Comparison of ENCODE assay signal across 26 cellular contexts in genomic region chr10:27276581-27276980, GRCh38.
"Had no signal": no experiment of that assay in that cellular context is flagged by ENCODE, and none has a peak within 500 bp of the region (broad histone marks: within the 10 kb centered on the region; RNA-seq: fewer than 3 reads in every experiment).

No MANE protein-coding gene starts in this region.

- ATAC-seq: stimulated activated effector memory CD8-positive, alpha-beta T cell treated with anti-CD3 and anti-CD28 coated beads, Interleukin-12 subunit alpha, Interleukin-12 subunit beta, amount 100 ng/mL, for 72 hours; stimulated activated memory B cell treated with anti-CD40 and anti-IgM and Interleukin-4, amounts not matched to agents 10 μg/mL and 1 μg/mL and 100 μg/mL, for 72 hours; stimulated activated naive B cell treated with anti-CD40 and anti-IgM and Interleukin-4, amounts not matched to agents 10 μg/mL and 1 μg/mL and 100 μg/mL, for 72 hours; stimulated activated naive CD8-positive, alpha-beta T cell treated with anti-CD3 and anti-CD28 coated beads, Interleukin-15, amount 100 ng/mL, for 72 hours; stimulated activated naive CD8-positive, alpha-beta T cell treated with anti-CD3 and anti-CD28 coated beads, Interleukin-15, Interleukin-2, amounts not matched to agents 100 U/mL and 50 U/mL, for 24 hours; upper lobe of right lung had no signal

- H3K27ac ChIP-seq: stomach, suprapubic skin, testis, thoracic aorta, thyroid gland, tibial artery, tibial nerve, transverse colon, upper lobe of left lung, upper lobe of right lung, uterus, vagina had no signal

- H3K4me1 ChIP-seq: stomach, suprapubic skin, testis, thyroid gland, tibial artery, tibial nerve, transverse colon, upper lobe of left lung, upper lobe of right lung, uterus, vagina had no signal

- H3K9me3 ChIP-seq: stomach, testis, thyroid gland, tibial artery, upper lobe of left lung, upper lobe of right lung, uterus had no signal

- H3K36me3 ChIP-seq: stomach, suprapubic skin, thoracic aorta, thyroid gland, tibial artery, tibial nerve, transverse colon, upper lobe of left lung, upper lobe of right lung, uterus, vagina had no signal

- H3K4me3 ChIP-seq: stomach, suprapubic skin, testis, thoracic aorta, thyroid gland, tibial artery, tibial nerve, transverse colon, upper lobe of left lung, upper lobe of right lung, uterus, vagina had no signal

- DNase-seq: stimulated activated CD4-positive, alpha-beta T cell treated with anti-CD3 and anti-CD28 coated beads, Interleukin-2, amount 100 ng/mL, for 48 hours; stimulated activated CD4-positive, alpha-beta T cell treated with anti-CD3 and anti-CD28 coated beads, Interleukin-4, amount 100 ng/mL, for 1 hour; stimulated activated CD4-positive, alpha-beta T cell treated with anti-CD3 and anti-CD28 coated beads, Interleukin-4, amount 100 ng/mL, for 24 hours; stimulated activated CD4-positive, alpha-beta T cell treated with anti-CD3 and anti-CD28 coated beads, Interleukin-4, amount 100 ng/mL, for 4 hours; stimulated activated CD8-positive, alpha-beta memory T cell treated with anti-CD3 and anti-CD28 coated beads, Interleukin-4, amount 100 ng/mL, for 48 hours; stimulated activated naive B cell treated with anti-CD40 and anti-IgM and Interleukin-4, amounts not matched to agents 10 μg/mL and 1 μg/mL and 100 μg/mL, for 72 hours; stimulated activated naive CD4-positive, alpha-beta T cell treated with Interleukin-2 at 50 U/mL for 16 hours; stimulated activated naive CD8-positive, alpha-beta T cell treated with anti-CD3 and anti-CD28 coated beads, Interleukin-15, amount 100 ng/mL, for 72 hours; stimulated activated naive CD8-positive, alpha-beta T cell treated with anti-CD3 and anti-CD28 coated beads, Interleukin-15, Interleukin-2, amounts not matched to agents 100 U/mL and 50 U/mL, for 24 hours; stomach; substantia nigra; testis; thyroid gland; tibial artery; transverse colon; trophoblast cell; upper lobe of left lung; upper lobe of right lung; uterus had no signal

- FAIRE-seq: urothelium cell line had no signal

- H3K27me3 ChIP-seq: suprapubic skin, testis, thyroid gland, tibial nerve, upper lobe of left lung, uterus, vagina had no signal
